In genomic region chr19:47002106-47002766, GRCh38 we compare ENCODE assay signal across 1 cellular context.
TF ChIP-seq lines count a peak whose summit lies in the region.

No MANE protein-coding gene starts in this region.

TF ChIP-seq in K562, 482 proteins besides CTCF, POLR2A, EP300 and RAD21:
- no peak for TF ChIP-seq SMARCC2 (IDR thresholded peaks at IDR 0.05; ENCODE audit: low read depth)
- peak; percentile 22 for TF ChIP-seq POLR2G (IDR thresholded peaks at IDR 0.05; ENCODE audit: low read depth, low read length)
- TF ChIP-seq ZNF3 (CRISPR knock-in tag; IDR thresholded peaks at IDR 0.05): no peak
- no peak for TF ChIP-seq SMARCE1 (IDR thresholded peaks at IDR 0.05)
